Comparison of ENCODE assay signal across 1 cellular context in the genomic region with DNA sequence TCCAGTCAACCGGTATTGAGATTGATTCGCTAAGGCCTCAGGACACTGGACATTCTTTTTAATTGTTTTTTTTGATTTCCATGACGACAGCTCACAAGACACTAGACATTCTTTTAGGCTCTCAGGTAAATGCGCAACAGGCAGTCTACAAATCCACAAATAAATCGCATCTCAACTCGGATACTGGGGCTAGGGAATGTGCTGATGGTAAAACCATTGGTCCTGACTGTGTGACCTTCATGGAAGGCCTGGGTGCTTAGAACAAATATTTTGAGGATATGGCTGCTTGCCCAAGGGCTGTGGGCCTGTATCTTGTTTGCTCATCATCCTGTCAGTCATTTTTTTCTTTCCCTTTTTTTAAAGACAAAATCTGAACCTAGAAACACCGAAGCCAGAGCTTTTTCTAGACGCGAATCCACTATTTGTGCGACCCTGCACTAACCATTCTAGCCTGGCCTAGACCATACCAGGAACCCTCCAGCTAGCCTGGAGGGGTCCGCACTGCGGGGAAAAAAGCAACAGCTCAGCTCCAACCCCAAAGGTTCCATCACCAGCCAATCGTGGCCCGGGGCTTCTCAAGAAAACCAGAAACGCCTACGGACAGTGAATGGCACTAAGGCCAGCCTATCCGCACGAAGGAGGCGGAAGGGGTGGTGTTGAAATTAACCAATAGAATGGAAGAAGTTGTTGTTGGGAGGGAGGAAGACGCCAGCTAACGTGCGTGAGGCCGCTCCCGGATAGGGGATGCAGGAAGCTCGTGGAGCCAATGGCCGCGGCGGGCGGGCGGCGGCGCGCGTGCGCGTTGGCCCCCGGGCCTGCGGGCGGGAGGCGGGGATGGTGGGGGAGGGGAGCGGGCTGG.
A peak's percentile ranks its signal among the peaks of the same experiment; 100 is the strongest.
TF ChIP-seq lines count a peak whose summit lies in the region.

No MANE protein-coding gene starts in this region.

TF ChIP-seq in K562, 482 proteins besides CTCF, POLR2A, EP300 and RAD21 (continued from another document and continues in another):
- TF ChIP-seq, protein P1, sequence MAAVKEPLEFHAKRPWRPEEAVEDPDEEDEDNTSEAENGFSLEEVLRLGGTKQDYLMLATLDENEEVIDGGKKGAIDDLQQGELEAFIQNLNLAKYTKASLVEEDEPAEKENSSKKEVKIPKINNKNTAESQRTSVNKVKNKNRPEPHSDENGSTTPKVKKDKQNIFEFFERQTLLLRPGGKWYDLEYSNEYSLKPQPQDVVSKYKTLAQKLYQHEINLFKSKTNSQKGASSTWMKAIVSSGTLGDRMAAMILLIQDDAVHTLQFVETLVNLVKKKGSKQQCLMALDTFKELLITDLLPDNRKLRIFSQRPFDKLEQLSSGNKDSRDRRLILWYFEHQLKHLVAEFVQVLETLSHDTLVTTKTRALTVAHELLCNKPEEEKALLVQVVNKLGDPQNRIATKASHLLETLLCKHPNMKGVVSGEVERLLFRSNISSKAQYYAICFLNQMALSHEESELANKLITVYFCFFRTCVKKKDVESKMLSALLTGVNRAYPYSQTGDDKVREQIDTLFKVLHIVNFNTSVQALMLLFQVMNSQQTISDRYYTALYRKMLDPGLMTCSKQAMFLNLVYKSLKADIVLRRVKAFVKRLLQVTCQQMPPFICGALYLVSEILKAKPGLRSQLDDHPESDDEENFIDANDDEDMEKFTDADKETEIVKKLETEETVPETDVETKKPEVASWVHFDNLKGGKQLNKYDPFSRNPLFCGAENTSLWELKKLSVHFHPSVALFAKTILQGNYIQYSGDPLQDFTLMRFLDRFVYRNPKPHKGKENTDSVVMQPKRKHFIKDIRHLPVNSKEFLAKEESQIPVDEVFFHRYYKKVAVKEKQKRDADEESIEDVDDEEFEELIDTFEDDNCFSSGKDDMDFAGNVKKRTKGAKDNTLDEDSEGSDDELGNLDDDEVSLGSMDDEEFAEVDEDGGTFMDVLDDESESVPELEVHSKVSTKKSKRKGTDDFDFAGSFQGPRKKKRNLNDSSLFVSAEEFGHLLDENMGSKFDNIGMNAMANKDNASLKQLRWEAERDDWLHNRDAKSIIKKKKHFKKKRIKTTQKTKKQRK (IDR thresholded peaks at IDR 0.05; ENCODE audit: borderline replicate concordance, low read depth, low read length): peak; percentile 85
- TF ChIP-seq POLR2AphosphoS2 (IDR thresholded peaks at IDR 0.05; ENCODE audit: low read length) (peak; percentile 79; the same call in 1 of the 2 replicates), EZH2 (IDR thresholded peaks at IDR 0.05; ENCODE audit: borderline replicate concordance, low read depth, low read length) (no peak), MTA3 (IDR thresholded peaks at IDR 0.05; ENCODE audit: borderline replicate concordance) (peak; percentile 62; the same call in 1 of the 2 replicates), ZNF586 (CRISPR knock-in tag; conservative IDR thresholded peaks at IDR 0.05) (0 out of 2 replicates have a peak, but pooled peaks have one; percentile 62), ZNF644 (tag; IDR thresholded peaks at IDR 0.05; ENCODE audit: low read depth) (peak; percentile 24; the same call in 1 of the 2 replicates), CHD1 (IDR thresholded peaks at IDR 0.05; ENCODE audit: low read length) (peak; percentile 81), LCOR (CRISPR knock-in tag; IDR thresholded peaks at IDR 0.05) (peak; percentile 75; the same call in 1 of the 2 replicates), RFX1 (IDR thresholded peaks at IDR 0.05) (peak; percentile 55), MIER1 (IDR thresholded peaks at IDR 0.05; ENCODE audit: low read depth) (no peak), ZNF316 (IDR thresholded peaks at IDR 0.05) (no peak), DNMT1 (IDR thresholded peaks at IDR 0.05) (0 out of 2 replicates have a peak, but pooled peaks have one; percentile 66), TAF9B (IDR thresholded peaks at IDR 0.05; ENCODE audit: partially characterized antibody) (peak; percentile 45), ZNF354B (CRISPR knock-in tag; IDR thresholded peaks at IDR 0.05) (no peak), MAFF (IDR thresholded peaks at IDR 0.05; ENCODE audit: low read length) (peak; percentile 4), POU5F1 (IDR thresholded peaks at IDR 0.05; ENCODE audit: borderline replicate concordance, low read depth, low read length, partially characterized antibody) (no peak), CCNT2 (IDR thresholded peaks at IDR 0.05; ENCODE audit: borderline replicate concordance, extremely low read depth, insufficient read length, low read depth, low read length) (no peak), CREB1 (IDR thresholded peaks at IDR 0.05) (peak; percentile 53), CREB1 (CRISPR knock-in tag; IDR thresholded peaks at IDR 0.05) (peak; percentile 73), ZNF224 (CRISPR knock-in tag; IDR thresholded peaks at IDR 0.05) (no peak), PPARD (CRISPR knock-in tag; IDR thresholded peaks at IDR 0.05) (no peak), SMAD1 (IDR thresholded peaks at IDR 0.05; ENCODE audit: low read depth, low read length, partially characterized antibody) (peak; percentile 94), L3MBTL2 (IDR thresholded peaks at IDR 0.05) (peak; percentile 47), THRAP3 (IDR thresholded peaks at IDR 0.05; ENCODE audit: borderline replicate concordance) (0 out of 2 replicates have a peak, but pooled peaks have one; percentile 33), PML (IDR thresholded peaks at IDR 0.05; ENCODE audit: low read length) (peak; percentile 70), CHCHD3 (CRISPR knock-in tag; IDR thresholded peaks at IDR 0.05) (peak; percentile 87; the same call in 1 of the 2 replicates), CEBPG (CRISPR knock-in tag; IDR thresholded peaks at IDR 0.05) (no peak), CEBPG (tag; conservative IDR thresholded peaks at IDR 0.05 in 1 of 2, IDR thresholded peaks at IDR 0.05 in 1 of 2) (0 out of 4 replicates have a peak, but pooled peaks of 1 of the 2 experiments have one; percentile 35)
- TF ChIP-seq, protein P2, sequence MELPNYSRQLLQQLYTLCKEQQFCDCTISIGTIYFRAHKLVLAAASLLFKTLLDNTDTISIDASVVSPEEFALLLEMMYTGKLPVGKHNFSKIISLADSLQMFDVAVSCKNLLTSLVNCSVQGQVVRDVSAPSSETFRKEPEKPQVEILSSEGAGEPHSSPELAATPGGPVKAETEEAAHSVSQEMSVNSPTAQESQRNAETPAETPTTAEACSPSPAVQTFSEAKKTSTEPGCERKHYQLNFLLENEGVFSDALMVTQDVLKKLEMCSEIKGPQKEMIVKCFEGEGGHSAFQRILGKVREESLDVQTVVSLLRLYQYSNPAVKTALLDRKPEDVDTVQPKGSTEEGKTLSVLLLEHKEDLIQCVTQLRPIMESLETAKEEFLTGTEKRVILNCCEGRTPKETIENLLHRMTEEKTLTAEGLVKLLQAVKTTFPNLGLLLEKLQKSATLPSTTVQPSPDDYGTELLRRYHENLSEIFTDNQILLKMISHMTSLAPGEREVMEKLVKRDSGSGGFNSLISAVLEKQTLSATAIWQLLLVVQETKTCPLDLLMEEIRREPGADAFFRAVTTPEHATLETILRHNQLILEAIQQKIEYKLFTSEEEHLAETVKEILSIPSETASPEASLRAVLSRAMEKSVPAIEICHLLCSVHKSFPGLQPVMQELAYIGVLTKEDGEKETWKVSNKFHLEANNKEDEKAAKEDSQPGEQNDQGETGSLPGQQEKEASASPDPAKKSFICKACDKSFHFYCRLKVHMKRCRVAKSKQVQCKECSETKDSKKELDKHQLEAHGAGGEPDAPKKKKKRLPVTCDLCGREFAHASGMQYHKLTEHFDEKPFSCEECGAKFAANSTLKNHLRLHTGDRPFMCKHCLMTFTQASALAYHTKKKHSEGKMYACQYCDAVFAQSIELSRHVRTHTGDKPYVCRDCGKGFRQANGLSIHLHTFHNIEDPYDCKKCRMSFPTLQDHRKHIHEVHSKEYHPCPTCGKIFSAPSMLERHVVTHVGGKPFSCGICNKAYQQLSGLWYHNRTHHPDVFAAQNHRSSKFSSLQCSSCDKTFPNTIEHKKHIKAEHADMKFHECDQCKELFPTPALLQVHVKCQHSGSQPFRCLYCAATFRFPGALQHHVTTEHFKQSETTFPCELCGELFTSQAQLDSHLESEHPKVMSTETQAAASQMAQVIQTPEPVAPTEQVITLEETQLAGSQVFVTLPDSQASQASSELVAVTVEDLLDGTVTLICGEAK (IDR thresholded peaks at IDR 0.05): peak; percentile 49
- TF ChIP-seq, protein P2 (CRISPR knock-in tag; IDR thresholded peaks at IDR 0.05): no peak
- TF ChIP-seq, protein P3, sequence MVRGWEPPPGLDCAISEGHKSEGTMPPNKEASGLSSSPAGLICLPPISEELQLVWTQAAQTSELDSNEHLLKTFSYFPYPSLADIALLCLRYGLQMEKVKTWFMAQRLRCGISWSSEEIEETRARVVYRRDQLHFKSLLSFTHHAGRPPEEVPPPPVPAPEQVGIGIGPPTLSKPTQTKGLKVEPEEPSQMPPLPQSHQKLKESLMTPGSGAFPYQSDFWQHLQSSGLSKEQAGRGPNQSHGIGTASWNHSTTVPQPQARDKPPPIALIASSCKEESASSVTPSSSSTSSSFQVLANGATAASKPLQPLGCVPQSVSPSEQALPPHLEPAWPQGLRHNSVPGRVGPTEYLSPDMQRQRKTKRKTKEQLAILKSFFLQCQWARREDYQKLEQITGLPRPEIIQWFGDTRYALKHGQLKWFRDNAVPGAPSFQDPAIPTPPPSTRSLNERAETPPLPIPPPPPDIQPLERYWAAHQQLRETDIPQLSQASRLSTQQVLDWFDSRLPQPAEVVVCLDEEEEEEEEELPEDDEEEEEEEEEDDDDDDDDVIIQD (CRISPR knock-in tag; IDR thresholded peaks at IDR 0.05): no peak
- TF ChIP-seq, protein P4, sequence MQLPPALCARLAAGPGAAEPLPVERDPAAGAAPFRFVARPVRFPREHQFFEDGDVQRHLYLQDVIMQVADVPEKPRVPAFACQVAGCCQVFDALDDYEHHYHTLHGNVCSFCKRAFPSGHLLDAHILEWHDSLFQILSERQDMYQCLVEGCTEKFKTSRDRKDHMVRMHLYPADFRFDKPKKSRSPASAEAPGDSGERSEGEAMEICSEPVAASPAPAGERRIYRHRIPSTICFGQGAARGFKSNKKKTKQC (CRISPR knock-in tag; IDR thresholded peaks at IDR 0.05): no peak
- TF ChIP-seq, protein P5, sequence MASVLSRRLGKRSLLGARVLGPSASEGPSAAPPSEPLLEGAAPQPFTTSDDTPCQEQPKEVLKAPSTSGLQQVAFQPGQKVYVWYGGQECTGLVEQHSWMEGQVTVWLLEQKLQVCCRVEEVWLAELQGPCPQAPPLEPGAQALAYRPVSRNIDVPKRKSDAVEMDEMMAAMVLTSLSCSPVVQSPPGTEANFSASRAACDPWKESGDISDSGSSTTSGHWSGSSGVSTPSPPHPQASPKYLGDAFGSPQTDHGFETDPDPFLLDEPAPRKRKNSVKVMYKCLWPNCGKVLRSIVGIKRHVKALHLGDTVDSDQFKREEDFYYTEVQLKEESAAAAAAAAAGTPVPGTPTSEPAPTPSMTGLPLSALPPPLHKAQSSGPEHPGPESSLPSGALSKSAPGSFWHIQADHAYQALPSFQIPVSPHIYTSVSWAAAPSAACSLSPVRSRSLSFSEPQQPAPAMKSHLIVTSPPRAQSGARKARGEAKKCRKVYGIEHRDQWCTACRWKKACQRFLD (CRISPR knock-in tag; IDR thresholded peaks at IDR 0.05): 0 out of 2 replicates have a peak, but pooled peaks have one; percentile 13
- TF ChIP-seq, protein P6, sequence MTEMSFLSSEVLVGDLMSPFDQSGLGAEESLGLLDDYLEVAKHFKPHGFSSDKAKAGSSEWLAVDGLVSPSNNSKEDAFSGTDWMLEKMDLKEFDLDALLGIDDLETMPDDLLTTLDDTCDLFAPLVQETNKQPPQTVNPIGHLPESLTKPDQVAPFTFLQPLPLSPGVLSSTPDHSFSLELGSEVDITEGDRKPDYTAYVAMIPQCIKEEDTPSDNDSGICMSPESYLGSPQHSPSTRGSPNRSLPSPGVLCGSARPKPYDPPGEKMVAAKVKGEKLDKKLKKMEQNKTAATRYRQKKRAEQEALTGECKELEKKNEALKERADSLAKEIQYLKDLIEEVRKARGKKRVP (CRISPR knock-in tag; IDR thresholded peaks at IDR 0.05): 0 out of 2 replicates have a peak, but pooled peaks have one; percentile 35
- TF ChIP-seq, protein P7, sequence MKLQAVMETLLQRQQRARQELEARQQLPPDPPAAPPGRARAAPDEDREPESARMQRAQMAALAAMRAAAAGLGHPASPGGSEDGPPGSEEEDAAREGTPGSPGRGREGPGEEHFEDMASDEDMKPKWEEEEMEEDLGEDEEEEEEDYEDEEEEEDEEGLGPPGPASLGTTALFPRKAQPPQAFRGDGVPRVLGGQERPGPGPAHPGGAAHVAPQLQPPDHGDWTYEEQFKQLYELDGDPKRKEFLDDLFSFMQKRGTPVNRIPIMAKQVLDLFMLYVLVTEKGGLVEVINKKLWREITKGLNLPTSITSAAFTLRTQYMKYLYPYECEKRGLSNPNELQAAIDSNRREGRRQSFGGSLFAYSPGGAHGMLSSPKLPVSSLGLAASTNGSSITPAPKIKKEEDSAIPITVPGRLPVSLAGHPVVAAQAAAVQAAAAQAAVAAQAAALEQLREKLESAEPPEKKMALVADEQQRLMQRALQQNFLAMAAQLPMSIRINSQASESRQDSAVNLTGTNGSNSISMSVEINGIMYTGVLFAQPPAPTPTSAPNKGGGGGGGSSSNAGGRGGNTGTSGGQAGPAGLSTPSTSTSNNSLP (IDR thresholded peaks at IDR 0.05; ENCODE audit: borderline replicate concordance, low read depth, low read length): peak; percentile 25; the same call in 1 of the 2 replicates
